Comparison of ENCODE assay signal across 1 cellular context in the genomic region with DNA sequence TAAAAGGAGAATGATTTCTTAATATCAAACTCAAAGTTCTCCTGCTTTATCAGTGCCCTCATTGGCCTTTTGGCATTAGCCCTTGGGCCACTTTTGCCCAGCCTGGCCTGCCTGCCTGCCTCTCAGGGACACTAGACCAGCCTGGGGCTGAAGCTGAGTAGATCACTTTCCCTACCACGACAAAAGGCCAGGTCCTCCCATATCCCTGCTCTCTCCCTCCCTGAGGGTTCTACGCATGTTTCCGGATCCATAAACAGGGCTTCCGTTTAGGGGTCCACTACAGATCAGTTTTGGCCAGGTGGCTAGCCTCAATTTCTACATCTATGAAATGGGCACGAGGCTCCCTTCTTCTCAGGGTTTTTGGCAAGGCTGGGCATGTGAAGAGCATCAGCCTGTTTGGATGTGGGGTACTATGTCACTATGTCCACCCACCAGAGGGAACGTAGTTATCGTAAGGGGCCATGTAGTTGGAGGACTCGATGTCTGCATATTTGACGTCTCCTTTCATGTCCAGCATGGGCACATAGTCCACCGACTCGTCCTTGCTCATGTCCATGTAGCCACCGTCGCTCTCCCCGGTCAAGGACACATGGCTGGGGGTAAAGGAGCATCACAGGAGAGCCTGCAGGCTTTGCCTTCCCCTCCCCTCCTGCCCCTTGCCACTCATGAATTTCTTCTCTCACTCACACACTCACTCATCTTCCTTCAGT.
TF ChIP-seq lines count a peak whose summit lies in the region.

No MANE protein-coding gene starts in this region.

TF ChIP-seq in IMR-90, 13 proteins besides CTCF, POLR2A, EP300 and RAD21:
- TF ChIP-seq MAZ (IDR thresholded peaks at IDR 0.05; ENCODE audit: borderline replicate concordance, low read depth, low read length) (no peak), CEBPB (IDR thresholded peaks at IDR 0.05; ENCODE audit: low read depth, low read length) (no peak), ELK1 (IDR thresholded peaks at IDR 0.05; ENCODE audit: borderline replicate concordance, low read depth, low read length) (no peak), NFE2L2 (IDR thresholded peaks at IDR 0.05; ENCODE audit: low read depth, low read length) (no peak), RCOR1 (IDR thresholded peaks at IDR 0.05; ENCODE audit: insufficient replicate concordance, low read length) (no peak), MAFK (IDR thresholded peaks at IDR 0.05; ENCODE audit: low read depth, low read length) (no peak), BHLHE40 (IDR thresholded peaks at IDR 0.05; ENCODE audit: low read depth, low read length) (no peak), FOS (IDR thresholded peaks at IDR 0.05; ENCODE audit: low read depth, low read length) (no peak), RFX5 (IDR thresholded peaks at IDR 0.05; ENCODE audit: low read depth, low read length) (no peak), CHD1 (IDR thresholded peaks at IDR 0.05; ENCODE audit: low read depth, low read length) (no peak), USF2 (IDR thresholded peaks at IDR 0.05; ENCODE audit: low read depth, low read length) (no peak), MXI1 (IDR thresholded peaks at IDR 0.05; ENCODE audit: borderline replicate concordance, low read depth, low read length) (no peak), SMC3 (IDR thresholded peaks at IDR 0.05; ENCODE audit: low read depth, low read length) (no peak)
TF ChIP-seq in IMR-90: peak in this region for 0.
